12 cellular contexts compared by ENCODE assay signal in genomic region chr9:125066839-125067619, GRCh38.
A peak's percentile ranks its signal among the peaks of the same experiment; 100 is the strongest.
DNase-seq lines count a peak whose midpoint lies in the region; ATAC-seq and FAIRE-seq lines count a peak whose summit lies in the region.
"Had no signal": no experiment of that assay in that cellular context is flagged by ENCODE, and none has a peak within 500 bp of the region (broad histone marks: within the 10 kb centered on the region; RNA-seq: fewer than 3 reads in every experiment).

No MANE protein-coding gene starts in this region.

- no peak for DNase-seq in CD4-positive, CD25-positive, alpha-beta regulatory T cell
- DNase-seq in HCEC 1CT, result peak; percentile 21
- DNase-seq in naive thymus-derived CD4-positive, alpha-beta T cell, result no peak
- no peak for DNase-seq in dedifferentiated amniotic fluid mesenchymal stem cell (ENCODE audit: extremely low spot score)
- DNase-seq in small intestine, result no peak
- no peak for DNase-seq in activated CD4-positive, alpha-beta T cell treated with anti-CD3 and anti-CD28 coated beads for 36 hours
- DNase-seq: natural killer cell, NCI-H2081 treated with DMSO at 0.1 percent for 48 hours had no signal

- peaks cover 0 to 2% (median 0%) of the 10 kb centered on the region in 7 donors for H3K9me3 Mint-ChIP-seq in CD4-positive, CD25-positive, alpha-beta regulatory T cell
- H3K9me3 Mint-ChIP-seq in naive thymus-derived CD4-positive, alpha-beta T cell, result no peaks in the 10 kb centered on the region
- no peaks in the 10 kb centered on the region for H3K9me3 Mint-ChIP-seq in stimulated activated memory B cell treated with anti-CD40 and anti-IgM and Interleukin-4, amounts not matched to agents 10 μg/mL and 1 μg/mL and 100 μg/mL, for 72 hours
- H3K9me3 Mint-ChIP-seq in activated CD4-positive, alpha-beta T cell treated with anti-CD3 and anti-CD28 coated beads for 36 hours (ENCODE audit: low read depth), result no peaks in the 10 kb centered on the region
- H3K9me3 Mint-ChIP-seq: natural killer cell had no signal

- intact Hi-C loops in naive thymus-derived CD4-positive, alpha-beta T cell (cut with micrococcal nuclease), result loop anchor here in 1 of 2 donors (5.0 kb wide), 1 partner anchor 75 kb away; the partner anchor contains the start of gene SCAI
- intact Hi-C loops in activated CD4-positive, alpha-beta T cell treated with anti-CD3 and anti-CD28 coated beads for 36 hours (cut with DNase I, micrococcal nuclease), result no loop called here

- peak overlapping the region; percentile 4 to 89 (median 37) for H3K27ac Mint-ChIP-seq in CD4-positive, CD25-positive, alpha-beta regulatory T cell
- H3K27ac Mint-ChIP-seq in naive thymus-derived CD4-positive, alpha-beta T cell, result peak overlapping the region in 7 of 9 donors; percentile 16 to 67 (median 29)
- no peak overlapping the region for H3K27ac Mint-ChIP-seq in stimulated activated memory B cell treated with anti-CD40 and anti-IgM and Interleukin-4, amounts not matched to agents 10 μg/mL and 1 μg/mL and 100 μg/mL, for 72 hours
- no peak overlapping the region for H3K27ac Mint-ChIP-seq in activated CD4-positive, alpha-beta T cell treated with anti-CD3 and anti-CD28 coated beads for 36 hours
- H3K27ac Mint-ChIP-seq: natural killer cell had no signal

- 64 to 88% (median 74%) methylated on average over 10 of the region's 10 CpGs for WGBS in small intestine, 3 donors

- no peak for FAIRE-seq in small intestine (lab: Jason Lieb, UNC)
- FAIRE-seq: G401.6 had no signal

- H3K4me1 Mint-ChIP-seq in CD4-positive, CD25-positive, alpha-beta regulatory T cell, result peaks cover 10 to 24% (median 16%) of the 10 kb centered on the region in 4 donors
- peaks cover 0 to 17% (median 13%) of the 10 kb centered on the region in 7 donors for H3K4me1 Mint-ChIP-seq in naive thymus-derived CD4-positive, alpha-beta T cell
- H3K4me1 Mint-ChIP-seq in stimulated activated memory B cell treated with anti-CD40 and anti-IgM and Interleukin-4, amounts not matched to agents 10 μg/mL and 1 μg/mL and 100 μg/mL, for 72 hours, result no peaks in the 10 kb centered on the region
- H3K4me1 Mint-ChIP-seq in activated CD4-positive, alpha-beta T cell treated with anti-CD3 and anti-CD28 coated beads for 36 hours, result peaks cover 2% of the 10 kb centered on the region

- H3K27me3 Mint-ChIP-seq in CD4-positive, CD25-positive, alpha-beta regulatory T cell, result no peaks in the 10 kb centered on the region
- no peaks in the 10 kb centered on the region for H3K27me3 Mint-ChIP-seq in naive thymus-derived CD4-positive, alpha-beta T cell
- H3K27me3 Mint-ChIP-seq in stimulated activated memory B cell treated with anti-CD40 and anti-IgM and Interleukin-4, amounts not matched to agents 10 μg/mL and 1 μg/mL and 100 μg/mL, for 72 hours, result no peaks in the 10 kb centered on the region
- H3K27me3 Mint-ChIP-seq in activated CD4-positive, alpha-beta T cell treated with anti-CD3 and anti-CD28 coated beads for 36 hours, result no peaks in the 10 kb centered on the region

- peaks cover 8% of the 10 kb centered on the region for H3K36me3 Mint-ChIP-seq in CD4-positive, CD25-positive, alpha-beta regulatory T cell
- H3K36me3 Mint-ChIP-seq in naive thymus-derived CD4-positive, alpha-beta T cell, result peaks cover 0 to 32% (median 6%) of the 10 kb centered on the region in 5 donors
- peaks cover 27% of the 10 kb centered on the region for H3K36me3 Mint-ChIP-seq in stimulated activated memory B cell treated with anti-CD40 and anti-IgM and Interleukin-4, amounts not matched to agents 10 μg/mL and 1 μg/mL and 100 μg/mL, for 72 hours
- no peaks in the 10 kb centered on the region for H3K36me3 Mint-ChIP-seq in activated CD4-positive, alpha-beta T cell treated with anti-CD3 and anti-CD28 coated beads for 36 hours (ENCODE audit: low read depth)
- H3K36me3 Mint-ChIP-seq: natural killer cell had no signal

- H3K4me3 ChIP-seq in CD4-positive, CD25-positive, alpha-beta regulatory T cell (ENCODE audit: low read depth, low read length), result no peak overlapping the region
- no peak overlapping the region for H3K4me3 ChIP-seq in naive thymus-derived CD4-positive, alpha-beta T cell (ENCODE audit: low read length)
- H3K4me3 ChIP-seq in small intestine (ENCODE audit: low read depth in 1 of 2, low read length in 2 of 2), result no peak overlapping the region
- H3K4me3 ChIP-seq: SJSA1 had no signal

- POLR2A ChIA-PET in naive thymus-derived CD4-positive, alpha-beta T cell (lab: Charles Lee), result interaction anchor here (0.6 kb wide), 1 partner anchor 90 kb away, joined by 3 read pairs; no protein-coding TSS in a partner anchor
- POLR2A ChIA-PET in activated CD4-positive, alpha-beta T cell treated with anti-CD3 and anti-CD28 coated beads for 36 hours (lab: Charles Lee), result no interaction called here

- CTCF ChIA-PET in naive thymus-derived CD4-positive, alpha-beta T cell (lab: Charles Lee), result interaction anchor here (0.6 to 0.7 kb wide), 2 partner anchors 20 to 50 kb away, joined by 3 to 5 read pairs; no protein-coding TSS in a partner anchor
- CTCF ChIA-PET in activated CD4-positive, alpha-beta T cell treated with anti-CD3 and anti-CD28 coated beads for 36 hours (lab: Charles Lee), result no interaction called here

- no peak overlapping the region for H3K27ac ChIP-seq in CD4-positive, CD25-positive, alpha-beta regulatory T cell (ENCODE audit: insufficient read depth, low read length, poor library complexity, severe bottlenecking)
- H3K27ac ChIP-seq in cingulate gyrus (ENCODE audit: low read depth, low read length) (peak overlapping the region; percentile 33), small intestine (ENCODE audit: low read depth in 1 of 2, low read length in 1 of 2) (peak overlapping the region in 1 of 2 donors; percentile 19)
- no peak overlapping the region for H3K27ac ChIP-seq in naive thymus-derived CD4-positive, alpha-beta T cell (ENCODE audit: low read depth, low read length)
- H3K27ac ChIP-seq: SJSA1 had no signal

- H3K4me3 Mint-ChIP-seq in CD4-positive, CD25-positive, alpha-beta regulatory T cell, result no peak overlapping the region
- no peak overlapping the region for H3K4me3 Mint-ChIP-seq in naive thymus-derived CD4-positive, alpha-beta T cell
- no peak overlapping the region for H3K4me3 Mint-ChIP-seq in stimulated activated memory B cell treated with anti-CD40 and anti-IgM and Interleukin-4, amounts not matched to agents 10 μg/mL and 1 μg/mL and 100 μg/mL, for 72 hours
- H3K4me3 Mint-ChIP-seq in activated CD4-positive, alpha-beta T cell treated with anti-CD3 and anti-CD28 coated beads for 36 hours, result no peak overlapping the region
- H3K4me3 Mint-ChIP-seq: natural killer cell had no signal

- H3K27me3 ChIP-seq in CD4-positive, CD25-positive, alpha-beta regulatory T cell (ENCODE audit: control insufficient read depth, insufficient read depth, low read length), result no peaks in the 10 kb centered on the region
- no peaks in the 10 kb centered on the region for H3K27me3 ChIP-seq in naive thymus-derived CD4-positive, alpha-beta T cell (ENCODE audit: control insufficient read depth in 2 of 2, insufficient read depth in 2 of 2, low read length in 2 of 2)
- no peaks in the 10 kb centered on the region for H3K27me3 ChIP-seq in small intestine (ENCODE audit: control insufficient read depth in 2 of 2, insufficient read depth in 2 of 2, low read length in 2 of 2)
- H3K27me3 ChIP-seq: SJSA1 had no signal

- H3K4me1 ChIP-seq in CD4-positive, CD25-positive, alpha-beta regulatory T cell (ENCODE audit: control insufficient read depth, insufficient read depth, low read length, poor library complexity, severe bottlenecking), result no peaks in the 10 kb centered on the region
- H3K4me1 ChIP-seq in naive thymus-derived CD4-positive, alpha-beta T cell (ENCODE audit: control insufficient read depth in 2 of 2, insufficient read depth in 2 of 2, low read length in 2 of 2), result no peaks in the 10 kb centered on the region
- H3K4me1 ChIP-seq in small intestine (ENCODE audit: control insufficient read depth in 2 of 2, insufficient read depth in 1 of 2, low read depth in 1 of 2, low read length in 1 of 2), result no peaks in the 10 kb centered on the region
- H3K4me1 ChIP-seq: SJSA1 had no signal

- H3K9me3 ChIP-seq in CD4-positive, CD25-positive, alpha-beta regulatory T cell (ENCODE audit: control insufficient read depth in 2 of 2, low read length in 2 of 2), result no peaks in the 10 kb centered on the region
- no peaks in the 10 kb centered on the region for H3K9me3 ChIP-seq in naive thymus-derived CD4-positive, alpha-beta T cell (ENCODE audit: control insufficient read depth in 2 of 3, low read length in 3 of 3)
- H3K9me3 ChIP-seq in small intestine (ENCODE audit: control insufficient read depth, low read depth), result no peaks in the 10 kb centered on the region
- H3K9me3 ChIP-seq: SJSA1 had no signal

- no peak for ATAC-seq in CD4-positive, CD25-positive, alpha-beta regulatory T cell (ENCODE audit: low read depth in 2 of 2)
- no peak for ATAC-seq in naive thymus-derived CD4-positive, alpha-beta T cell
- no peak for ATAC-seq in stimulated activated memory B cell treated with anti-CD40 and anti-IgM and Interleukin-4, amounts not matched to agents 10 μg/mL and 1 μg/mL and 100 μg/mL, for 72 hours
- ATAC-seq in activated CD4-positive, alpha-beta T cell treated with anti-CD3 and anti-CD28 coated beads for 36 hours, result no peak
- ATAC-seq: natural killer cell had no signal

- peaks cover 5% of the 10 kb centered on the region for H3K36me3 ChIP-seq in CD4-positive, CD25-positive, alpha-beta regulatory T cell (ENCODE audit: control insufficient read depth, insufficient read depth, low read length)
- no peaks in the 10 kb centered on the region for H3K36me3 ChIP-seq in naive thymus-derived CD4-positive, alpha-beta T cell (ENCODE audit: control insufficient read depth in 2 of 3, insufficient read depth in 3 of 3, low read length in 3 of 3)
- H3K36me3 ChIP-seq in small intestine (ENCODE audit: control insufficient read depth in 2 of 2, insufficient read depth in 2 of 2, low read length in 2 of 2), result no peaks in the 10 kb centered on the region
- H3K36me3 ChIP-seq: SJSA1 had no signal

Comparison
In these comparisons a context has a peak if more than half of its experiments do, and no peak if none do; other contexts are left out.
1. H3K27ac Mint-ChIP-seq: peak in CD4-positive, CD25-positive, alpha-beta regulatory T cell (3 of 3) and naive thymus-derived CD4-positive, alpha-beta T cell (7 of 9); none in stimulated activated memory B cell treated with anti-CD40 and anti-IgM and Interleukin-4, amounts not matched to agents 10 μg/mL and 1 μg/mL and 100 μg/mL, for 72 hours (single experiment) and activated CD4-positive, alpha-beta T cell treated with anti-CD3 and anti-CD28 coated beads for 36 hours (single experiment).